In the genomic region with DNA sequence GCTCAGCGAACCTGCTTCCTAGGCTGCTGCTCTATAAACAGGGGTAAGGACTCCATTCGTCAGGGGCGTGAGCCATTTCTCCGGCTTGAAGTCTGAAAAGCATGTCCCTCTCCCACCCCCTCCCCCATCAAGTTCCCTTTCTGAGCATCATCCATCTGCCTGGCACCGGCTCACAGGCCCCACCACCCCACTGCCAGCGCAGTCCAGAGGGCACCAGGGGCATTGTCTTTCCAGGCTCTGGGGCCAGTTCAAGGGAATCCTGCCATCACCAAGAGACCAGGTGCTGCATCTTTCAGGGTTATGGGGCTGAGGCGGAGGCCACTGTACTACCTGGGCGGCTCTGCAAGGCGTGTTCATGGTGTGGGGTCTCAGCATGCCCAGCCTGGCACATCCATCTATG, we compare ENCODE assay signal across 23 cellular contexts.
"Had no signal": no experiment of that assay in that cellular context is flagged by ENCODE, and none has a peak within 500 bp of the region (broad histone marks: within the 10 kb centered on the region; RNA-seq: fewer than 3 reads in every experiment).

No MANE protein-coding gene starts in this region.

- FAIRE-seq: HepG2, RCC 7860 had no signal

- H3K4me3 ChIP-seq: SJSA1, SK-N-MC had no signal

- H3K4me2 ChIP-seq: KMS-11 had no signal

- H3K27ac ChIP-seq: KMS-11, SJSA1, SK-N-MC had no signal

- H3K9ac ChIP-seq: KMS-11 had no signal

- H3K36me3 ChIP-seq: SJSA1 had no signal

- H3K4me1 ChIP-seq: SJSA1 had no signal

- H3K9me3 ChIP-seq: SJSA1 had no signal

- DNase-seq: IMR-90, Kasumi-1, MM.1S, NCI-H1092 treated with DMSO at 0.1 percent for 48 hours, NCI-H1436, NCI-H187, NCI-H2029, NCI-H2081 treated with DMSO at 0.1 percent for 48 hours, NCI-H2171, NCI-H226, NCI-H446, NCI-H510A, NCI-H524 treated with DMSO at 0.1 percent for 48 hours, NCI-H69, NCI-H774, Right ventricle myocardium superior, RPMI8226, SIG-M5 had no signal
